In the genomic region with DNA sequence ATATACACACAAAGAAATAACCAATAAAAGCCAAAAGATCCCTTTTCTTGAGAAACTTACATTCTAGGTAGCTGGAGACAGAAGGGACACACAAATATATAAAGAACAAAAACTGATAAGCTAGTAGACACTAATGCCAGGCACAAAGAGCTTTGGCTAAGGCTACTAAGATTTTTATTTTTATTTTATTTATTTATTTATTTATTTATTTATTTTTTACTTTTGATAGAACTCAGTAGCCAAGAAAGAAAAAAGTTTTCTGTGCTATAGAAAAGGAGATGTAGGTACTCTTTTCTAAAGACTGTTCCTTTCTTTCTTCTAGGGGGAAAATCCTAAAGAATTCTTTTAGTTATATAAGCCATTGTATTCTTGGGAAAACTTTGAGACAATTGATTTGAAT, we compare ENCODE assay signal across 22 cellular contexts. TPM values are rescaled to one million over a fixed set of nuclear protein-coding genes. Genes with fewer than 3 reads are reported as not detected.
"Had no signal": no experiment of that assay in that cellular context is flagged by ENCODE, and none has a peak within 500 bp of the region (broad histone marks: within the 10 kb centered on the region; RNA-seq: fewer than 3 reads in every experiment).

No MANE protein-coding gene starts in this region.

- H3K27ac Mint-ChIP-seq: activated B cell treated with CpG ODN at 0.5 μM for 24 hours; activated CD8-positive, alpha-beta memory T cell treated with anti-CD3 and anti-CD28 coated beads, Interleukin-2, amount 10 ng/mL, durations not matched to agents 7 days and 5 days had no signal

- H3K4me3 ChIP-seq: adrenal gland, MG63 had no signal

- H3K4me3 Mint-ChIP-seq: activated B cell treated with CpG ODN at 0.5 μM for 24 hours; activated CD8-positive, alpha-beta memory T cell treated with anti-CD3 and anti-CD28 coated beads, Interleukin-2, amount 10 ng/mL, durations not matched to agents 7 days and 5 days had no signal

- H3K4me1 Mint-ChIP-seq: activated B cell treated with CpG ODN at 0.5 μM for 24 hours had no signal

- H3K4me1 ChIP-seq: adrenal gland had no signal

- H3K27me3 ChIP-seq: adrenal gland, MG63 had no signal

- H3K27me3 Mint-ChIP-seq: activated B cell treated with CpG ODN at 0.5 μM for 24 hours; activated CD8-positive, alpha-beta memory T cell treated with anti-CD3 and anti-CD28 coated beads, Interleukin-2, amount 10 ng/mL, durations not matched to agents 7 days and 5 days had no signal

- ATAC-seq: activated CD8-positive, alpha-beta memory T cell treated with anti-CD3 and anti-CD28 coated beads, Interleukin-2, amount 10 ng/mL, durations not matched to agents 7 days and 5 days; activated naive CD4-positive, alpha-beta T cell treated with anti-CD3 and anti-CD28 coated beads, Interleukin-2, amount 50 U/mL, for 72 hours had no signal

- H3K9me3 ChIP-seq: adrenal gland, MG63 had no signal

- DNase-seq: activated B cell treated with CpG ODN at 0.5 μM for 24 hours; activated CD4-positive, alpha-beta T cell treated with anti-CD3 and anti-CD28 coated beads for 1 hour; activated CD4-positive, alpha-beta T cell treated with anti-CD3 and anti-CD28 coated beads, Interleukin-2, amount 50 U/mL, for 1 hour; activated CD8-positive, alpha-beta memory T cell treated with anti-CD3 and anti-CD28 coated beads, Interleukin-2, amount 10 ng/mL, durations not matched to agents 7 days and 5 days; adrenal gland; anterior cingulate cortex; MG63; MV-4-11; NCI-H1092 treated with DMSO at 0.1 percent for 48 hours; NCI-H1417 treated with DMSO at 0.1 percent for 48 hours; NCI-H1694; NCI-H2029; NCI-H345; NCI-H510A; NCI-H526 treated with DMSO at 0.1 percent for 48 hours; NCI-H82; SIG-M5; T-helper 2 cell; T1000 had no signal

- H3K27ac ChIP-seq: adrenal gland had no signal

- H3K9me3 Mint-ChIP-seq: activated B cell treated with CpG ODN at 0.5 μM for 24 hours; activated naive CD4-positive, alpha-beta T cell treated with anti-CD3 and anti-CD28 coated beads, Interleukin-2, amount 50 U/mL, for 72 hours had no signal

- H3K36me3 ChIP-seq: adrenal gland, MG63 had no signal

RNA-seq across cellular contexts. Expression of gene THEMIS, which starts 34.1 kb away (rescaled TPM):
- total RNA-seq: activated B cell treated with CpG ODN at 0.5 μM for 24 hours, OCI-LY7, RPMI7951 had no signal
